Comparison of ENCODE assay signal across 9 cellular contexts in the genomic region with DNA sequence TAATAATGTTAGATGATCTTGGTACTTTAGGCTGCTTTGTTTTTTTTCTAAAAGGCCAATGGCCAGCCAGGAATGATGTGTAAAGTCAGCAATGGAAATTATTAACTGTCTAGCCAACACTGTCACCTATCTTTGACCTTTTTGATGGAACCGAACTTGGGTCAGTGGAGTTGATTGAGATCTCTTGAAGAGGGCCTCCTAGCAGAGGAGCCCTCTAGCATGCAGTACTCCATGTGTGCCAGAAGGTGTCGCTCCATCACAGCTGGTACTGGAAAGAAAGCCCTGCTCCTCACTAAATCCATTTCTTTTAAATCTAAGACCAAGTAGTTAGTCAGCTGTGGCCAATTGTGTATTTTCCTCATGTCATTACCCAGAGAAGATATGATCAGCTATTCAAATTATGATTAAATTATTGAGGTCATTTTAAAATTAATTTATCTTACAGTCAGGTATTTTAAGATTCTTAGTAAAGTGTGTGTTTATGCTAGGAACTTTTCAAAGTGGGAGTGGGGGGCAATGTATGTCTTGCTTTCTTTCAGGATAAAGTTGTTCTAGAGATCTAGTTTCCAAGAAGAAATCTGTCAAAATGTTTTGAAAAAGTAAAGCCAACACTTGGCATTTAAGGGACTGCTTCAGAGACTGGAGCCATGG. TPM values are rescaled to one million over a fixed set of nuclear protein-coding genes. Genes with fewer than 3 reads are reported as not detected.
A peak's percentile ranks its signal among the peaks of the same experiment; 100 is the strongest.
DNase-seq lines count a peak whose midpoint lies in the region; ATAC-seq and TF ChIP-seq lines count a peak whose summit lies in the region.
"Had no signal": no experiment of that assay in that cellular context is flagged by ENCODE, and none has a peak within 500 bp of the region (broad histone marks: within the 10 kb centered on the region; RNA-seq: fewer than 3 reads in every experiment).

No MANE protein-coding gene starts in this region.

- peak; percentile 47 for DNase-seq in Caki2 (ENCODE audit: low read depth)
- peak; percentile 85 for DNase-seq in NOMO-1 treated with DMSO at 0.1 percent for 48 hours (lab: John Stamatoyannopoulos, UW; ENCODE audit: unreplicated experiment)
- peak; percentile 8 for DNase-seq in activated CD8-positive, alpha-beta memory T cell treated with anti-CD3 and anti-CD28 coated beads, Interleukin-2, amount 50 U/mL, for 24 hours (ENCODE audit: extremely low read depth)
- DNase-seq in erythroblast (lab: John Stamatoyannopoulos, UW): peak; percentile 48 to 66
- peak; percentile 69 for DNase-seq in nephron progenitor cell
- peak; percentile 55 to 62 for DNase-seq in stimulated activated naive CD8-positive, alpha-beta T cell treated with anti-CD3 and anti-CD28 coated beads, Interleukin-15, amount 100 ng/mL, for 72 hours

- no peaks in the 10 kb centered on the region for H3K36me3 Mint-ChIP-seq in nephron progenitor cell (ENCODE audit: low read depth)
- H3K36me3 Mint-ChIP-seq: activated naive CD8-positive, alpha-beta T cell had no signal

- TF ChIP-seq POLR2A in erythroblast (IDR thresholded peaks at IDR 0.05; ENCODE audit: low read length): no peak

- no peak overlapping the region for H3K4me3 Mint-ChIP-seq in nephron progenitor cell
- H3K4me3 Mint-ChIP-seq in stimulated activated naive CD8-positive, alpha-beta T cell treated with anti-CD3 and anti-CD28 coated beads, Interleukin-15, amount 100 ng/mL, for 72 hours: no peak overlapping the region
- H3K4me3 Mint-ChIP-seq: activated naive CD8-positive, alpha-beta T cell had no signal

- ATAC-seq in GM19463 (IDR thresholded peaks at IDR 0.05; ENCODE audit: unreplicated experiment) (peak; percentile 50), HG03521 (IDR thresholded peaks at IDR 0.05; ENCODE audit: unreplicated experiment) (peak; percentile 52)
- ATAC-seq in stimulated activated naive CD8-positive, alpha-beta T cell treated with anti-CD3 and anti-CD28 coated beads, Interleukin-15, amount 100 ng/mL, for 72 hours: peak; percentile 67

- in situ Hi-C loops in Caki2 (cut with HindIII; ENCODE audit: low pct_unique_long_range_greater_than_20kb, low sequenced_read_pairs): no loop called here

- peak; percentile 99 for TF ChIP-seq CTCF in nephron progenitor cell (IDR thresholded peaks at IDR 0.05)

- peaks cover 7% of the 10 kb centered on the region for H3K27me3 Mint-ChIP-seq in nephron progenitor cell (ENCODE audit: low read depth, poor library complexity)
- peaks cover 2% of the 10 kb centered on the region for H3K27me3 Mint-ChIP-seq in stimulated activated naive CD8-positive, alpha-beta T cell treated with anti-CD3 and anti-CD28 coated beads, Interleukin-15, amount 100 ng/mL, for 72 hours
- H3K27me3 Mint-ChIP-seq: activated naive CD8-positive, alpha-beta T cell had no signal

- peaks cover 3% of the 10 kb centered on the region for H3K9me3 Mint-ChIP-seq in nephron progenitor cell
- H3K9me3 Mint-ChIP-seq in stimulated activated naive CD8-positive, alpha-beta T cell treated with anti-CD3 and anti-CD28 coated beads, Interleukin-15, amount 100 ng/mL, for 72 hours: no peaks in the 10 kb centered on the region

- H3K27ac Mint-ChIP-seq in nephron progenitor cell: no peak overlapping the region
- H3K27ac Mint-ChIP-seq in stimulated activated naive CD8-positive, alpha-beta T cell treated with anti-CD3 and anti-CD28 coated beads, Interleukin-15, amount 100 ng/mL, for 72 hours: no peak overlapping the region
- H3K27ac Mint-ChIP-seq: activated naive CD8-positive, alpha-beta T cell had no signal

- no peaks in the 10 kb centered on the region for H3K4me1 Mint-ChIP-seq in nephron progenitor cell
- H3K4me1 Mint-ChIP-seq in stimulated activated naive CD8-positive, alpha-beta T cell treated with anti-CD3 and anti-CD28 coated beads, Interleukin-15, amount 100 ng/mL, for 72 hours: peaks cover 14% of the 10 kb centered on the region

RNA-seq across cellular contexts. Expression of gene CROT, which starts 33.1 kb away (rescaled TPM):
- total RNA-seq in Caki2 (2014; rRNA removed; shearing (Covaris generic); ENCODE audit: low replicate concordance): 1.0 and 8.6 TPM in 2 replicates

Comparison
In these comparisons a context has a peak if more than half of its experiments do, and no peak if none do; other contexts are left out.
1. Peak in every context shown above with its lines: DNase-seq and ATAC-seq.
2. DNase-seq: peak in every context shown above with its lines; median percentile 85 in NOMO-1 treated with DMSO at 0.1 percent for 48 hours; 69 in nephron progenitor cell; 58 in stimulated activated naive CD8-positive, alpha-beta T cell treated with anti-CD3 and anti-CD28 coated beads, Interleukin-15, amount 100 ng/mL, for 72 hours; 57 in erythroblast; 47 in Caki2; 8 in activated CD8-positive, alpha-beta memory T cell treated with anti-CD3 and anti-CD28 coated beads, Interleukin-2, amount 50 U/mL, for 24 hours.